7 cellular contexts compared by ENCODE assay signal in the genomic region with DNA sequence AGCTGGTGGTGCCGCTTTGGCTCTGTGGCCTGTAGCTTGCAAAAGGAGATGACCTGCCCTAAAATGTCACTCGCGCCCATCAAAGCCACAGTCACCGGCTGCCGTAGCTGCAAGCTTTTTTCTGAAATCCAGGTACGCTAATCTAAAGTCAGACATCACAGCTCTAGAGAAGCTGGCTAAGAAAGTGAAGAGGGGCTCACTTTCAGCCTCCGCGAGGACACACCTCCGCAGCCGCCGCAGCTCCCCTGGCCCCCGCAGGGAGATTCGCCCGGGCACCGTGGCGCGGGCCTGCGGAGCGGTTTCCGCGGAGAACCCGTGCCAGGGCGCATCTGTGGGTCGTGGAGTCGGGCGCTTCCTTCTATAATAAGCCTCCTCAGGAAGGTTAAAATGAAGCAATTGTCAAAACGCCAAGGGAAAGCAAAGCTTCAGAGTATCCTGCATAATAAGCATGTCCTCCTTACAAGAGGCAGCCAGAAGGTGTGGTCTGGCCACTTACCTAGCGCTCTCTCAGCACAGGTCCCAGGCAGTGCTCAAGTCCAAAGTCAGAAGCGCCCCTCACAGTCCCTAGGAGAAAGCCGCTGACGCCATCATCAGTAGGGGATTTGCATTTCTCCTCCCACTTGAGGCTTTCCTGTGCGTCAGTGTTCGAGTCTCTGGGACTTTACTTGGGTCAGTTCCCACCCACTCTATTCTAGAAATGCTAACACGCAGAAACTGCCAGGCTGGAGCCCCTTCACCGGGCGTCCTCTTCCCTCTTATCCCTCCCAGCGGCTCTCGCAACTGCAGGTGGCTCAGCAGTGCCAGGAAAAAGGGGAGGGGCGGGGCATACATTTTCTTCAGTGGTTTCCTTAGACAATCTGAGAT. TPM values are rescaled to one million over a fixed set of nuclear protein-coding genes. Genes with fewer than 3 reads are reported as not detected.
DNase-seq lines count a peak whose midpoint lies in the region; ATAC-seq and TF ChIP-seq lines count a peak whose summit lies in the region.

Gene STAT4 (minus strand): TSS at position 544 of the 864 bp plus-strand sequence. CDS start 2,791 bp downstream, outside the sequence.

- H3K9me2 ChIP-seq in OCI-LY7 (ENCODE audit: insufficient read depth, low read length), result no peaks in the 10 kb centered on the region

- TF ChIP-seq CTCF in OCI-LY7 (conservative IDR thresholded peaks at IDR 0.05; ENCODE audit: low read length), result no peak

- no TSS peak for BruUV-seq in OCI-LY7 (replicated peaks; lab: Mats Ljungman, UMichigan)

- H3K9me3 Mint-ChIP-seq in activated T-helper 2 cell treated with anti-CD3 and anti-CD28 coated beads, Interferon-gamma antibody, Interleukin-2, Interleukin-4, amounts not matched to agents 10 μg/mL and 5 μg/mL and 100 μg/mL, durations not matched to agents 14 hours and 24 hours and 36 hours, result no peaks in the 10 kb centered on the region

- H3K36me3 ChIP-seq in OCI-LY7 (ENCODE audit: insufficient read depth, low read length), result no peaks in the 10 kb centered on the region

- DNase-seq in OCI-LY7 (ENCODE audit: low spot score) (no peak), head of caudate nucleus (peak in 37 of 42 donors; percentile 7 to 68 (median 34)), posterior vena cava (ENCODE audit: low spot score) (peak; percentile 59), ureter (ENCODE audit: low spot score) (peak; percentile 56)
- peak; percentile 76 for DNase-seq in activated T-helper 2 cell treated with anti-CD3 and anti-CD28 coated beads, Interferon-gamma antibody, Interleukin-2, Interleukin-4, amounts not matched to agents 10 μg/mL and 5 μg/mL and 100 μg/mL, durations not matched to agents 14 hours and 24 hours and 36 hours (ENCODE audit: low spot score)

- H3K27ac Mint-ChIP-seq in activated T-helper 2 cell treated with anti-CD3 and anti-CD28 coated beads, Interferon-gamma antibody, Interleukin-2, Interleukin-4, amounts not matched to agents 10 μg/mL and 5 μg/mL and 100 μg/mL, durations not matched to agents 14 hours and 24 hours and 36 hours, result peak within 1 kb of the TSS; percentile 96

- H2AFZ ChIP-seq in OCI-LY7 (ENCODE audit: low read length), result no peak within 1 kb of the TSS

- H3K27me3 Mint-ChIP-seq in activated T-helper 2 cell treated with anti-CD3 and anti-CD28 coated beads, Interferon-gamma antibody, Interleukin-2, Interleukin-4, amounts not matched to agents 10 μg/mL and 5 μg/mL and 100 μg/mL, durations not matched to agents 14 hours and 24 hours and 36 hours (ENCODE audit: low read depth), result no peaks in the 10 kb centered on the region

- H3K4me3 Mint-ChIP-seq in activated T-helper 2 cell treated with anti-CD3 and anti-CD28 coated beads, Interferon-gamma antibody, Interleukin-2, Interleukin-4, amounts not matched to agents 10 μg/mL and 5 μg/mL and 100 μg/mL, durations not matched to agents 14 hours and 24 hours and 36 hours (ENCODE audit: low read depth), result peak within 1 kb of the TSS; percentile 95

- no peaks in the 10 kb centered on the region for H3K79me2 ChIP-seq in OCI-LY7 (ENCODE audit: insufficient read depth, low read depth, low read length)

- H3K36me3 Mint-ChIP-seq in activated T-helper 2 cell treated with anti-CD3 and anti-CD28 coated beads, Interferon-gamma antibody, Interleukin-2, Interleukin-4, amounts not matched to agents 10 μg/mL and 5 μg/mL and 100 μg/mL, durations not matched to agents 14 hours and 24 hours and 36 hours (ENCODE audit: low read depth), result peaks cover 41% of the 10 kb centered on the region

- H3K4me1 Mint-ChIP-seq in activated T-helper 2 cell treated with anti-CD3 and anti-CD28 coated beads, Interferon-gamma antibody, Interleukin-2, Interleukin-4, amounts not matched to agents 10 μg/mL and 5 μg/mL and 100 μg/mL, durations not matched to agents 14 hours and 24 hours and 36 hours (ENCODE audit: low read depth), result peaks cover 71% of the 10 kb centered on the region

- peak within 1 kb of the TSS; percentile 17; the same call in 1 of the 2 replicates for H3K4me2 ChIP-seq in OCI-LY7 (ENCODE audit: low read length)

- no peaks in the 10 kb centered on the region for H3K4me1 ChIP-seq in OCI-LY7 (ENCODE audit: insufficient read depth, low read length, poor library complexity, severe bottlenecking)

- POLR2A ChIA-PET in OCI-LY7 (lab: Charles Lee), result interaction anchor here (0.6 to 0.7 kb wide), 2 partner anchors 36 to 102 kb away, joined by 3 to 4 read pairs; no protein-coding TSS in a partner anchor

- no peaks in the 10 kb centered on the region for H4K20me1 ChIP-seq in OCI-LY7 (ENCODE audit: insufficient read depth, low read length)

- no peaks in the 10 kb centered on the region for H3K9me3 ChIP-seq in OCI-LY7 (ENCODE audit: low read length)

- peak; percentile 86 for ATAC-seq in GM18861 (IDR thresholded peaks at IDR 0.05; ENCODE audit: unreplicated experiment)
- ATAC-seq in HG02938 (IDR thresholded peaks at IDR 0.05; ENCODE audit: unreplicated experiment), result peak; percentile 92

- no peak within 1 kb of the TSS for H3K27ac ChIP-seq in OCI-LY7 (ENCODE audit: low read depth, low read length, poor library complexity, severe bottlenecking)

- CTCF ChIA-PET in OCI-LY7 (lab: Charles Lee; ENCODE audit: unreplicated experiment), result no interaction called here

- H3K4me3 ChIP-seq in OCI-LY7 (ENCODE audit: low read depth, low read length, poor library complexity, severe bottlenecking), result no peak within 1 kb of the TSS

- intact Hi-C loops in OCI-LY7 (cut with micrococcal nuclease; ENCODE audit: unreplicated experiment) (loop anchor here (10.0 kb wide), 1 partner anchor 296 kb away; no protein-coding TSS in a partner anchor), head of caudate nucleus (cut with DNase I) (no loop called here), posterior vena cava (cut with DNase I) (no loop called here)
- intact Hi-C loops in activated T-helper 2 cell treated with anti-CD3 and anti-CD28 coated beads, Interferon-gamma antibody, Interleukin-2, Interleukin-4, amounts not matched to agents 10 μg/mL and 5 μg/mL and 100 μg/mL, durations not matched to agents 14 hours and 24 hours and 36 hours (cut with micrococcal nuclease), result loop anchor here (1.0 to 5.0 kb wide), 11 partner anchors 22 to 1708 kb away; partner anchors contain the start of genes GLS, NEMP2 and WDR75

RNA-seq across cellular contexts. Expression of gene STAT4, which starts in this region (rescaled TPM):
- total RNA-seq in OCI-LY7 (2014; rRNA removed; shearing (Covaris generic)), result not detected in 2 replicates
- total RNA-seq in OCI-LY7 (2022) (not detected in 2 replicates), posterior vena cava (1 to 10 TPM; 2.2 to 2.5 TPM), ureter (5.3 TPM)
- total RNA-seq in activated T-helper 2 cell treated with anti-CD3 and anti-CD28 coated beads, Interferon-gamma antibody, Interleukin-2, Interleukin-4, amounts not matched to agents 10 μg/mL and 5 μg/mL and 100 μg/mL, durations not matched to agents 14 hours and 24 hours and 36 hours, result 92.2 and 96.9 TPM in 2 replicates

Comparison
In these comparisons a context has a peak if more than half of its experiments do, and no peak if none do; other contexts are left out.
1. RNA of gene STAT4 (total RNA-seq): 92.2 to 96.9 TPM in activated T-helper 2 cell treated with anti-CD3 and anti-CD28 coated beads, Interferon-gamma antibody, Interleukin-2, Interleukin-4, amounts not matched to agents 10 μg/mL and 5 μg/mL and 100 μg/mL, durations not matched to agents 14 hours and 24 hours and 36 hours; 5.3 TPM in ureter (single experiment), 2.2 to 2.5 TPM in posterior vena cava and not detected in OCI-LY7; every median in the first group is over 10 times any median in the second.
2. intact Hi-C loops: an anchor here in OCI-LY7 (10.0 kb wide) and activated T-helper 2 cell treated with anti-CD3 and anti-CD28 coated beads, Interferon-gamma antibody, Interleukin-2, Interleukin-4, amounts not matched to agents 10 μg/mL and 5 μg/mL and 100 μg/mL, durations not matched to agents 14 hours and 24 hours and 36 hours (1.0 to 5.0 kb wide); none called in head of caudate nucleus and posterior vena cava.